ENCODE assay signal across 17 cellular contexts in genomic region chr19:36986601-36987000, GRCh38.
A peak's percentile ranks its signal among the peaks of the same experiment; 100 is the strongest.
DNase-seq lines count a peak whose midpoint lies in the region; TF ChIP-seq lines count a peak whose summit lies in the region.
"Had no signal": no experiment of that assay in that cellular context is flagged by ENCODE, and none has a peak within 500 bp of the region (broad histone marks: within the 10 kb centered on the region; RNA-seq: fewer than 3 reads in every experiment).

No MANE protein-coding gene starts in this region.

- TF ChIP-seq CTCF in right atrium auricular region (IDR thresholded peaks at IDR 0.05) (no peak), coronary artery (IDR thresholded peaks at IDR 0.05) (no peak)

- no peaks in the 10 kb centered on the region for H3K27me3 ChIP-seq in right atrium auricular region

- peaks cover 7% of the 10 kb centered on the region for H3K36me3 ChIP-seq in right atrium auricular region

- H3K4me1 ChIP-seq in right atrium auricular region, result no peaks in the 10 kb centered on the region
- H3K4me1 ChIP-seq: A549 had no signal

- DNase-seq in COR-L47 (lab: John Stamatoyannopoulos, UW), result peak; percentile 69
- DNase-seq in NCI-H1417 (lab: John Stamatoyannopoulos, UW), result peak; percentile 23 to 93 (median 76)
- peak; percentile 91 for DNase-seq in NCI-H345 treated with DMSO at 0.1 percent for 48 hours (lab: John Stamatoyannopoulos, UW; ENCODE audit: unreplicated experiment)
- peak; percentile 28 for DNase-seq in dermis blood vessel endothelial cell
- no peak for DNase-seq in GDM1 (lab: John Stamatoyannopoulos, UW)
- no peak for DNase-seq in right atrium auricular region (ENCODE audit: low spot score)
- DNase-seq in coronary artery (ENCODE audit: low spot score), result no peak
- DNase-seq in stimulated activated CD4-positive, alpha-beta T cell treated with anti-CD3 and anti-CD28 coated beads, Interleukin-4, amount 100 ng/mL, for 24 hours, result no peak
- DNase-seq: CD4-positive, CD25-positive, alpha-beta regulatory T cell; H7; KBM-7; NCI-H1048; NCI-H2171; NCI-H526; Right ventricle myocardium superior; T-helper 2 cell had no signal

- H3K27ac ChIP-seq in right atrium auricular region (no peak overlapping the region), coronary artery (no peak overlapping the region)
- H3K27ac ChIP-seq: A549 had no signal

- H3K4me3 ChIP-seq in right atrium auricular region, result no peak overlapping the region
- H3K4me3 ChIP-seq in coronary artery, result no peak overlapping the region
- H3K4me3 ChIP-seq: A549 had no signal

- H3K9me3 ChIP-seq in right atrium auricular region, result no peaks in the 10 kb centered on the region

Comparison
In these comparisons a context has a peak if more than half of its experiments do, and no peak if none do; other contexts are left out.
1. DNase-seq: peak in COR-L47 (single experiment), NCI-H1417 (3 of 3), NCI-H345 treated with DMSO at 0.1 percent for 48 hours (single experiment) and dermis blood vessel endothelial cell (single experiment); none in GDM1 (single experiment), right atrium auricular region (single experiment), coronary artery (single experiment) and stimulated activated CD4-positive, alpha-beta T cell treated with anti-CD3 and anti-CD28 coated beads, Interleukin-4, amount 100 ng/mL, for 24 hours (single experiment).